21 cellular contexts compared by ENCODE assay signal in the genomic region with DNA sequence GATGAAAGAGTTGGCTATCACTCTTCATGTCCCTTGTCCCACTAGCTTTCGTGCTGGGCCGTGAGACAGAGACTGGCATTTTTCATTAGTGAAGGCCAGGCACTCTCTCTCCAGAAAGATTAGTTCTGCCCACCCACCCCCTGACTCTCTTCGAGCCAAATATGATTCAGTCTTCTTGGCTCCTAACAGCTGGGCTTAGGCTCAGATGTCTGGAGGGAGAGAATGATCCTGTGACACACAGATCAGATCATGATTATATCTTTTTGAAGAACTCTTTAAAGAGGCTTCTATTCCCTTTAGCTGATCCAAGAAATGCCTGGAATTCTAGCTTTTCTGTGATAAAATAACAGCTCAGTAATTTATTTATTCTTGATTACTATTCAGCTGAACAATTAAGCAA. TPM values are rescaled to one million over a fixed set of nuclear protein-coding genes. Genes with fewer than 3 reads are reported as not detected.
DNase-seq lines count a peak whose midpoint lies in the region; ATAC-seq lines count a peak whose summit lies in the region.
"Had no signal": no experiment of that assay in that cellular context is flagged by ENCODE, and none has a peak within 500 bp of the region (broad histone marks: within the 10 kb centered on the region; RNA-seq: fewer than 3 reads in every experiment).

No MANE protein-coding gene starts in this region.

- no peaks in the 10 kb centered on the region for H3K9me3 ChIP-seq in MG63
- H3K9me3 ChIP-seq: colonic mucosa, Peyer's patch, right lobe of liver, suprapubic skin had no signal

- H3K4me1 Mint-ChIP-seq in effector memory CD8-positive, alpha-beta T cell (ENCODE audit: low read depth in 2 of 2) = peaks cover 47 to 52% of the 10 kb centered on the region in 2 donors
- H3K4me1 Mint-ChIP-seq in natural killer cell treated with Interleukin-12 subunit alpha and Interleukin-12 subunit beta and Interleukin-15 and Interleukin-18, amount 100 ng/mL, for 72 hours (ENCODE audit: low read depth in 2 of 2) = peaks cover 67 to 72% of the 10 kb centered on the region in 2 donors

- no peaks in the 10 kb centered on the region for H3K27me3 Mint-ChIP-seq in effector memory CD8-positive, alpha-beta T cell
- no peaks in the 10 kb centered on the region for H3K27me3 Mint-ChIP-seq in natural killer cell treated with Interleukin-12 subunit alpha and Interleukin-12 subunit beta and Interleukin-15 and Interleukin-18, amount 100 ng/mL, for 72 hours

- no peak overlapping the region for H3K4me3 Mint-ChIP-seq in effector memory CD8-positive, alpha-beta T cell
- H3K4me3 Mint-ChIP-seq in natural killer cell treated with Interleukin-12 subunit alpha and Interleukin-12 subunit beta and Interleukin-15 and Interleukin-18, amount 100 ng/mL, for 72 hours = no peak overlapping the region

- H3K36me3 Mint-ChIP-seq in effector memory CD8-positive, alpha-beta T cell (ENCODE audit: insufficient read depth) = peaks cover 9% of the 10 kb centered on the region
- H3K36me3 Mint-ChIP-seq in natural killer cell treated with Interleukin-12 subunit alpha and Interleukin-12 subunit beta and Interleukin-15 and Interleukin-18, amount 100 ng/mL, for 72 hours = peaks cover 14% of the 10 kb centered on the region

- no peaks in the 10 kb centered on the region for H3K36me3 ChIP-seq in MG63
- H3K36me3 ChIP-seq: colonic mucosa, Peyer's patch, right lobe of liver, suprapubic skin had no signal

- H3K4me3 ChIP-seq in MG63 = no peak overlapping the region
- H3K4me3 ChIP-seq: colonic mucosa, Peyer's patch, right lobe of liver, suprapubic skin had no signal

- peaks cover 0 to 3% of the 10 kb centered on the region in 2 donors for H3K9me3 Mint-ChIP-seq in effector memory CD8-positive, alpha-beta T cell
- H3K9me3 Mint-ChIP-seq in natural killer cell treated with Interleukin-12 subunit alpha and Interleukin-12 subunit beta and Interleukin-15 and Interleukin-18, amount 100 ng/mL, for 72 hours = peaks cover 5% of the 10 kb centered on the region

- H3K27me3 ChIP-seq in MG63 = no peaks in the 10 kb centered on the region
- H3K27me3 ChIP-seq: colonic mucosa, Peyer's patch, right lobe of liver, suprapubic skin had no signal

- ATAC-seq in effector memory CD8-positive, alpha-beta T cell (replicated peaks) = no peak
- ATAC-seq in natural killer cell treated with Interleukin-12 subunit alpha and Interleukin-12 subunit beta and Interleukin-15 and Interleukin-18, amount 100 ng/mL, for 72 hours = no peak
- no peak for ATAC-seq in HG03135 (IDR thresholded peaks at IDR 0.05; ENCODE audit: unreplicated experiment)
- ATAC-seq: HepG2, right lobe of liver had no signal

- H3K27ac Mint-ChIP-seq in effector memory CD8-positive, alpha-beta T cell = peak overlapping the region; percentile 55 to 73
- peak overlapping the region; percentile 45 to 81 for H3K27ac Mint-ChIP-seq in natural killer cell treated with Interleukin-12 subunit alpha and Interleukin-12 subunit beta and Interleukin-15 and Interleukin-18, amount 100 ng/mL, for 72 hours
- H3K27ac Mint-ChIP-seq: activated T-helper 2 cell treated with anti-CD3 and anti-CD28 coated beads, Interferon-gamma antibody, Interleukin-2, Interleukin-4, amounts not matched to agents 10 μg/mL and 5 μg/mL and 100 μg/mL, durations not matched to agents 14 hours and 24 hours and 36 hours had no signal

- peak; percentile 67 for DNase-seq in AG20443 (ENCODE audit: low spot score)
- peak; percentile 73 for DNase-seq in MG63
- DNase-seq in effector memory CD8-positive, alpha-beta T cell = no peak
- no peak for DNase-seq in natural killer cell treated with Interleukin-12 subunit alpha and Interleukin-12 subunit beta and Interleukin-15 and Interleukin-18, amount 100 ng/mL, for 72 hours (ENCODE audit: low spot score)
- no peak for DNase-seq in UCSD-AML1 (lab: John Stamatoyannopoulos, UW; ENCODE audit: unreplicated experiment)
- no peak for DNase-seq in COLO668 (lab: John Stamatoyannopoulos, UW; ENCODE audit: unreplicated experiment)
- no peak for DNase-seq in NOMO-1 (lab: John Stamatoyannopoulos, UW; ENCODE audit: unreplicated experiment in 2 of 2)
- DNase-seq: anterior cingulate cortex, colonic mucosa, head of caudate nucleus, islet precursor cell, mesendoderm, MV-4-11, occipital lobe, Peyer's patch, right lobe of liver, SW 1271 had no signal

RNA-seq across cellular contexts. Expression of a gene that starts 5.2 kb away (rescaled TPM):
- 5.4 and 6.9 TPM in 2 replicates for total RNA-seq in MG63 (2014; rRNA removed; shearing (Covaris generic); ENCODE audit: low replicate concordance)
- 100 to 1,000 TPM; 293 to 495 TPM for total RNA-seq in natural killer cell treated with Interleukin-12 subunit alpha and Interleukin-12 subunit beta and Interleukin-15 and Interleukin-18, amount 100 ng/mL, for 72 hours
- total RNA-seq: HepG2 had no signal

Comparison
In these comparisons a context has a peak if more than half of its experiments do, and no peak if none do; other contexts are left out.
1. DNase-seq: peak in AG20443 (single experiment) and MG63 (single experiment); none in effector memory CD8-positive, alpha-beta T cell (0 of 3), natural killer cell treated with Interleukin-12 subunit alpha and Interleukin-12 subunit beta and Interleukin-15 and Interleukin-18, amount 100 ng/mL, for 72 hours (single experiment), UCSD-AML1 (single experiment), COLO668 (single experiment) and NOMO-1 (0 of 2).
2. RNA of a gene that starts 5.2 kb away (total RNA-seq): 293 to 495 TPM in natural killer cell treated with Interleukin-12 subunit alpha and Interleukin-12 subunit beta and Interleukin-15 and Interleukin-18, amount 100 ng/mL, for 72 hours; 5.4 to 6.9 TPM in MG63; every median in the first group is over 10 times any median in the second.